20 cellular contexts compared by ENCODE assay signal in the genomic region with DNA sequence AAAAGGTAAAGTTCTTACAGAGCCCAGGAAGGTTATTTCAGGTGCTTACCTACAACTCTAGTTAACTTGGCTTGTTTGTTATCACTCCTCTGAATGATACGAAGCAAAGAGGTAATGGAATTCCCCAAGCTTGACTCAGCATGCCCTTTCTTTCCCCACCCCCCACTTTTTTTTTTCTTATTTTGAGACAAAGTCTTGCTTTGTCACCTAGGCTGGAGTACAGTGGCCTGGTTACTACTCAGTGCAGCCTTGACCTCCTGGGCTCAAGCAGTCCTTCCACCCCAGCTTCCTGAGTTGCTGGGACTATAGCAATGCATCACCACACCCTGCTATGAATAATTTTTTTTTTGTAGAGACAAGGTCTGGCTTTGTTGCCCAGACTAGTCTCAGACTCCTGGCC. TPM values are rescaled to one million over a fixed set of nuclear protein-coding genes. Genes with fewer than 3 reads are reported as not detected.
DNase-seq lines count a peak whose midpoint lies in the region; ATAC-seq, FAIRE-seq and TF ChIP-seq lines count a peak whose summit lies in the region.
"Had no signal": no experiment of that assay in that cellular context is flagged by ENCODE, and none has a peak within 500 bp of the region (broad histone marks: within the 10 kb centered on the region; RNA-seq: fewer than 3 reads in every experiment).

No MANE protein-coding gene starts in this region.

- BruUV-seq in mammary epithelial cell (replicated peaks; lab: Mats Ljungman, UMichigan) = no TSS peak

- intact Hi-C loops in mammary epithelial cell (cut with micrococcal nuclease) (no loop called here), breast epithelium (cut with DNase I; ENCODE audit: low total_unique reads) (no loop called here)

- no peaks in the 10 kb centered on the region for H3K9me3 ChIP-seq in mammary epithelial cell (replicated peaks; ENCODE audit: insufficient read depth, low read length)
- no peaks in the 10 kb centered on the region for H3K9me3 ChIP-seq in breast epithelium
- no peaks in the 10 kb centered on the region for H3K9me3 ChIP-seq in OCI-LY3 (ENCODE audit: insufficient read depth, low read length)
- H3K9me3 ChIP-seq in CD8-positive, alpha-beta memory T cell (ENCODE audit: low read length) = no peaks in the 10 kb centered on the region
- H3K9me3 ChIP-seq: gastroesophageal sphincter, ovary had no signal

- H3K36me3 ChIP-seq in mammary epithelial cell (ENCODE audit: insufficient read depth, low read length) = no peaks in the 10 kb centered on the region
- H3K36me3 ChIP-seq in breast epithelium = no peaks in the 10 kb centered on the region
- no peaks in the 10 kb centered on the region for H3K36me3 ChIP-seq in OCI-LY3 (replicated peaks; ENCODE audit: low read depth, low read length)
- no peaks in the 10 kb centered on the region for H3K36me3 ChIP-seq in CD8-positive, alpha-beta memory T cell (ENCODE audit: insufficient read depth, low read length)
- H3K36me3 ChIP-seq: gastroesophageal sphincter, ovary had no signal

- H2AFZ ChIP-seq in mammary epithelial cell (ENCODE audit: low read depth, low read length) (no peak overlapping the region), OCI-LY3 (ENCODE audit: low read depth, low read length) (peak overlapping the region; percentile 34; the same call in 1 of the 2 replicates)

- no peak overlapping the region for H3K4me3 Mint-ChIP-seq in CD8-positive, alpha-beta memory T cell
- H3K4me3 Mint-ChIP-seq: activated naive CD8-positive, alpha-beta T cell; brain; T-helper 1 cell treated with Interleukin-12 subunit alpha and Interleukin-12 subunit beta and Interleukin-4 antibody, amounts not matched to agents 30 μg/mL and 1 μg/mL, for 36 hours had no signal

- H3K27ac Mint-ChIP-seq in CD8-positive, alpha-beta memory T cell = peak overlapping the region in 1 of 8 donors; percentile 6
- H3K27ac Mint-ChIP-seq: activated naive CD8-positive, alpha-beta T cell; brain had no signal

- dilution Hi-C loops in mammary epithelial cell (cut with HindIII; ENCODE audit: low sequenced_read_pairs) = no loop called here

- TF ChIP-seq POLR2A in breast epithelium (IDR thresholded peaks at IDR 0.05) = no peak

- H3K27me3 Mint-ChIP-seq in CD8-positive, alpha-beta memory T cell = peaks cover 1 to 8% of the 10 kb centered on the region in 2 donors

- CTCF ChIA-PET in mammary epithelial cell (lab: Charles Lee; ENCODE audit: low non-redundant PET) = no interaction called here
- CTCF ChIA-PET in CD8-positive, alpha-beta memory T cell (lab: Charles Lee) = interaction anchor here (1.2 to 1.8 kb wide), 2 partner anchors 10 to 504 kb away, joined by 4 to 6 read pairs; no protein-coding TSS in a partner anchor

- H3K36me3 Mint-ChIP-seq in CD8-positive, alpha-beta memory T cell = no peaks in the 10 kb centered on the region
- H3K36me3 Mint-ChIP-seq: activated naive CD8-positive, alpha-beta T cell; brain had no signal

- H3K4me3 ChIP-seq in mammary epithelial cell (replicated peaks in 1 of 3; ENCODE audit: insufficient read depth in 1 of 3, low read depth in 2 of 3, low read length in 3 of 3) (no peak overlapping the region), breast epithelium (no peak overlapping the region), OCI-LY3 (ENCODE audit: low read length) (no peak overlapping the region)
- H3K4me3 ChIP-seq in CD8-positive, alpha-beta memory T cell (ENCODE audit: low read length) = no peak overlapping the region
- H3K4me3 ChIP-seq: gastroesophageal sphincter, ovary had no signal

- DNase-seq in mammary epithelial cell (peak; percentile 80), breast epithelium (ENCODE audit: low spot score in 2 of 2) (no peak), foreskin keratinocyte (peak in 1 of 2 donors; percentile 65), foreskin melanocyte (no peak), GM19239 (ENCODE audit: insufficient read length, low spot score) (no peak), left lobe of liver (ENCODE audit: low spot score) (no peak)
- DNase-seq in CD8-positive, alpha-beta memory T cell = no peak
- DNase-seq: C1 segment of cervical spinal cord; cortex of kidney; IMR-90; NCI-H1930; ovary; SHP77; small intestine; stimulated activated CD4-positive, alpha-beta T cell treated with anti-CD3 and anti-CD28 coated beads, Interleukin-4, amount 100 ng/mL, for 4 hours had no signal

- no peak overlapping the region for H3K4me2 ChIP-seq in mammary epithelial cell (ENCODE audit: insufficient read depth, low read depth, low read length)
- H3K4me2 ChIP-seq in OCI-LY3 (ENCODE audit: low read length) = peak overlapping the region; percentile 16

- POLR2A ChIA-PET in CD8-positive, alpha-beta memory T cell (lab: Charles Lee) = no interaction called here

- no peaks in the 10 kb centered on the region for H3K4me1 Mint-ChIP-seq in CD8-positive, alpha-beta memory T cell
- H3K4me1 Mint-ChIP-seq: brain had no signal

- H3K4me1 ChIP-seq in mammary epithelial cell (ENCODE audit: insufficient read depth, low read length) (peaks cover 10% of the 10 kb centered on the region), breast epithelium (no peaks in the 10 kb centered on the region), OCI-LY3 (ENCODE audit: low read length) (peaks cover 34% of the 10 kb centered on the region), foreskin keratinocyte (peaks cover 12% of the 10 kb centered on the region)
- no peaks in the 10 kb centered on the region for H3K4me1 ChIP-seq in CD8-positive, alpha-beta memory T cell (ENCODE audit: insufficient read depth, low read length)
- H3K4me1 ChIP-seq: gastroesophageal sphincter had no signal

- H3K27me3 ChIP-seq in mammary epithelial cell (ENCODE audit: insufficient read depth, low read length) = no peaks in the 10 kb centered on the region
- H3K27me3 ChIP-seq in breast epithelium = no peaks in the 10 kb centered on the region
- no peaks in the 10 kb centered on the region for H3K27me3 ChIP-seq in OCI-LY3 (ENCODE audit: low read depth, low read length)
- no peaks in the 10 kb centered on the region for H3K27me3 ChIP-seq in foreskin keratinocyte
- no peaks in the 10 kb centered on the region for H3K27me3 ChIP-seq in CD8-positive, alpha-beta memory T cell (ENCODE audit: insufficient read depth, low read length, poor library complexity, severe bottlenecking)
- H3K27me3 ChIP-seq: gastroesophageal sphincter, ovary had no signal

- TF ChIP-seq CTCF in mammary epithelial cell (conservative IDR thresholded peaks at IDR 0.05 in 1 of 2, IDR thresholded peaks at IDR 0.05 in 1 of 2; ENCODE audit: extremely low read depth in 1 of 2, insufficient read depth in 1 of 2, low read depth in 1 of 2, low read length in 2 of 2) = no peak
- no peak for TF ChIP-seq CTCF in breast epithelium (IDR thresholded peaks at IDR 0.05)
- no peak for TF ChIP-seq CTCF in OCI-LY3 (IDR thresholded peaks at IDR 0.05; ENCODE audit: low read depth, low read length)
- no peak for TF ChIP-seq CTCF in foreskin keratinocyte (conservative IDR thresholded peaks at IDR 0.05)

- H3K9ac ChIP-seq in mammary epithelial cell (ENCODE audit: insufficient read depth, low read length) = no peak overlapping the region
- no peak overlapping the region for H3K9ac ChIP-seq in OCI-LY3 (ENCODE audit: low read length)

- FAIRE-seq in GM19239 (lab: Jason Lieb, UNC) = no peak
- FAIRE-seq: small intestine had no signal

- no peaks in the 10 kb centered on the region for H4K20me1 ChIP-seq in mammary epithelial cell (ENCODE audit: insufficient read depth, low read length)
- H4K20me1 ChIP-seq in OCI-LY3 (ENCODE audit: insufficient read depth, low read length) = no peaks in the 10 kb centered on the region

- in situ Hi-C loops in mammary epithelial cell (cut with MboI; ENCODE audit: low sequenced_read_pairs in 2 of 2) = no loop called here

- WGBS in mammary epithelial cell (ENCODE audit: low coverage, missing lambda C conversion rate) = 0% methylated on average over 1 of the region's 1 CpG

- ATAC-seq in foreskin keratinocyte (peak; percentile 71), left lobe of liver (no peak)
- ATAC-seq: gastroesophageal sphincter had no signal

- H3K27ac ChIP-seq in mammary epithelial cell (ENCODE audit: insufficient read depth, low read depth, low read length) (peak overlapping the region; percentile 20), breast epithelium (no peak overlapping the region), OCI-LY3 (ENCODE audit: low read length) (no peak overlapping the region), foreskin keratinocyte (peak overlapping the region; percentile 12)
- H3K27ac ChIP-seq in CD8-positive, alpha-beta memory T cell (ENCODE audit: low read depth, low read length) = no peak overlapping the region
- H3K27ac ChIP-seq: gastroesophageal sphincter, ovary had no signal

- H3K79me2 ChIP-seq in mammary epithelial cell (ENCODE audit: insufficient read depth, low read length) = no peaks in the 10 kb centered on the region
- no peaks in the 10 kb centered on the region for H3K79me2 ChIP-seq in OCI-LY3 (ENCODE audit: low read length)

- no peaks in the 10 kb centered on the region for H3K9me3 Mint-ChIP-seq in CD8-positive, alpha-beta memory T cell
- H3K9me3 Mint-ChIP-seq: T-helper 1 cell treated with Interleukin-12 subunit alpha and Interleukin-12 subunit beta and Interleukin-4 antibody, amounts not matched to agents 30 μg/mL and 1 μg/mL, for 36 hours had no signal

RNA-seq across cellular contexts. Expression of a gene that starts 17.1 kb away (rescaled TPM):
- total RNA-seq in mammary epithelial cell (100 to 1,000 TPM; 323 to 416 TPM), breast epithelium (100 to 1,000 TPM; 262 to 381 (median 290) TPM), foreskin keratinocyte (301 and 323 TPM in 2 replicates), left lobe of liver (16.7 TPM)
- polyA plus RNA-seq in mammary epithelial cell (369 TPM), foreskin keratinocyte (292 and 316 TPM in 2 replicates)
- 461 TPM for polyA minus RNA-seq in mammary epithelial cell
- total RNA-seq in CD8-positive, alpha-beta memory T cell = 100 to 1,000 TPM; 222 to 251 TPM
- polyA plus RNA-seq in CD8-positive, alpha-beta memory T cell = 40.5 TPM

Comparison
In these comparisons a context has a peak if more than half of its experiments do, and no peak if none do; other contexts are left out.
1. H3K27ac ChIP-seq: peak in mammary epithelial cell (single experiment) and foreskin keratinocyte (single experiment); none in breast epithelium (0 of 2), OCI-LY3 (single experiment) and CD8-positive, alpha-beta memory T cell (single experiment).
2. RNA of a gene that starts 17.1 kb away (total RNA-seq): 323 to 416 TPM in mammary epithelial cell, 301 to 323 TPM in foreskin keratinocyte, 262 to 381 TPM in breast epithelium and 222 to 251 TPM in CD8-positive, alpha-beta memory T cell; 16.7 TPM in left lobe of liver (single experiment); every median in the first group is over 10 times any median in the second.